21 cellular contexts compared by ENCODE assay signal in the genomic region with DNA sequence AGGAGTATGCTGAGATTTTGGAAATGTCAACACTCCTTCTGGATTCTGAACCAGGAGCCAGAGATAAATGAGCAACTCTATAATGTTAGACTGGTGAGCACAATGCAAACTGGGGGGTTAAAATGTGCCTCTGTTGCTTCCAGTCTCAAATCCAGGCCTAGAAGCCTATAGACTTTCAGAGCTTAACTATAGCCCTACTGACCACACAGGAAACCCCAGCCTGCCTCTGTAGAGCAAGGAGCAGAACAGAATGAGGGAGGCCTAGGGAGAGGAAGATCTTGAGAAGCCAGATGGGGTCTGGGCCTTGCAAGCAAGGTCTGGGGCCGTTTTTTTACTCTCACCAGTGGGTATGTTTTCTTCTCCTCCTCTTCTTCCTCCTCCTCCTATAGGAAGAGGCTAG.
A peak's percentile ranks its signal among the peaks of the same experiment; 100 is the strongest.
DNase-seq lines count a peak whose midpoint lies in the region; ATAC-seq, FAIRE-seq and TF ChIP-seq lines count a peak whose summit lies in the region.
"Had no signal": no experiment of that assay in that cellular context is flagged by ENCODE, and none has a peak within 500 bp of the region (broad histone marks: within the 10 kb centered on the region; RNA-seq: fewer than 3 reads in every experiment).

No MANE protein-coding gene starts in this region.

- ATAC-seq in GM23338 (no peak), PC-3 (no peak), left colon (no peak)
- ATAC-seq: activated CD4-positive, alpha-beta T cell treated with anti-CD3 and anti-CD28 coated beads for 36 hours; gastrocnemius medialis; sciatic nerve had no signal

- H3F3A ChIP-seq in GM23338 (replicated peaks; ENCODE audit: low read depth): no peaks in the 10 kb centered on the region
- no peaks in the 10 kb centered on the region for H3F3A ChIP-seq in PC-3 (ENCODE audit: low read length, unreplicated experiment)

- H3K4me3 ChIP-seq in BLaER1: no peak overlapping the region
- H3K4me3 ChIP-seq in GM23338: no peak overlapping the region
- H3K4me3 ChIP-seq in PC-3 (ENCODE audit: low read length): no peak overlapping the region
- H3K4me3 ChIP-seq in keratinocyte (ENCODE audit: control insufficient read depth in 2 of 3, extremely low read depth in 1 of 3, insufficient read depth in 2 of 3, low read depth in 1 of 3, low read length in 3 of 3): no peak overlapping the region
- H3K4me3 ChIP-seq: gastrocnemius medialis, MG63, tibial artery had no signal

- dilution Hi-C loops in keratinocyte (cut with MboI; ENCODE audit: extremely low pct_ligation_motif_present, low sequenced_read_pairs): no loop called here

- DNase-seq in GM23338 (ENCODE audit: low spot score) (peak; percentile 6), PC-3 (no peak), keratinocyte (ENCODE audit: low read depth, low spot score) (no peak), AML-193 (lab: John Stamatoyannopoulos, UW) (no peak), C1 segment of cervical spinal cord (lab: John Stamatoyannopoulos, UW) (no peak), left colon (no peak)
- no peak for DNase-seq in stimulated activated naive CD4-positive, alpha-beta T cell (lab: John Stamatoyannopoulos, UW)
- DNase-seq: activated CD4-positive, alpha-beta T cell treated with anti-CD3 and anti-CD28 coated beads for 36 hours; activated naive CD8-positive, alpha-beta T cell treated with anti-CD3 and anti-CD28 coated beads for 36 hours; effector memory CD4-positive, alpha-beta T cell; gastrocnemius medialis; MG63; NCI-H2029 treated with DMSO at 0.1 percent for 48 hours; NCI-H524 treated with DMSO at 0.1 percent for 48 hours; SHP77; stimulated activated CD4-positive, alpha-beta T cell treated with anti-CD3 and anti-CD28 coated beads, Interleukin-4, amount 100 ng/mL, for 1 hour; tibial artery had no signal

- H4K20me1 ChIP-seq in BLaER1 (no peaks in the 10 kb centered on the region), GM23338 (replicated peaks; ENCODE audit: insufficient read depth) (no peaks in the 10 kb centered on the region), PC-3 (ENCODE audit: low read length) (no peaks in the 10 kb centered on the region), keratinocyte (ENCODE audit: control insufficient read depth, extremely low read depth, insufficient read depth, low read length) (no peaks in the 10 kb centered on the region)

- no peaks in the 10 kb centered on the region for H3K9me1 ChIP-seq in keratinocyte (ENCODE audit: control insufficient read depth, extremely low read depth, insufficient read depth, low read length)

- H3K4me1 Mint-ChIP-seq in GM23338: no peaks in the 10 kb centered on the region
- H3K4me1 Mint-ChIP-seq: activated CD4-positive, alpha-beta T cell treated with anti-CD3 and anti-CD28 coated beads for 36 hours; activated naive CD8-positive, alpha-beta T cell treated with anti-CD3 and anti-CD28 coated beads for 36 hours; B cell had no signal

- intact Hi-C loops in PC-3 (cut with micrococcal nuclease): no loop called here
- intact Hi-C loops in left colon (cut with DNase I, micrococcal nuclease): no loop called here

- H2AFZ ChIP-seq in GM23338 (peak overlapping the region; percentile 86), PC-3 (ENCODE audit: low read length) (peak overlapping the region; percentile 46; the same call in 1 of the 2 replicates), keratinocyte (ENCODE audit: control insufficient read depth, low read length) (peak overlapping the region; percentile 33)

- no peaks in the 10 kb centered on the region for H3K9me3 Mint-ChIP-seq in GM23338
- H3K9me3 Mint-ChIP-seq: activated naive CD8-positive, alpha-beta T cell treated with anti-CD3 and anti-CD28 coated beads for 36 hours had no signal

- H3K9me2 ChIP-seq in GM23338 (ENCODE audit: insufficient read depth) (no peaks in the 10 kb centered on the region), PC-3 (replicated peaks; ENCODE audit: low read length) (no peaks in the 10 kb centered on the region)

- peaks cover 31% of the 10 kb centered on the region for H3K4me1 ChIP-seq in BLaER1
- 0 out of 2 replicates have a peak, but pooled peaks cover 3% of the 10 kb centered on the region for H3K4me1 ChIP-seq in GM23338 (ENCODE audit: insufficient read depth)
- H3K4me1 ChIP-seq in PC-3 (ENCODE audit: insufficient read depth, low read length): no peaks in the 10 kb centered on the region
- H3K4me1 ChIP-seq in keratinocyte (ENCODE audit: control insufficient read depth, extremely low read depth, insufficient read depth, low read length): no peaks in the 10 kb centered on the region
- H3K4me1 ChIP-seq: gastrocnemius medialis, tibial artery had no signal

- BruUV-seq in PC-3 (replicated peaks; lab: Mats Ljungman, UMichigan): no TSS peak

- FAIRE-seq in keratinocyte (lab: Jason Lieb, UNC): no peak

- TF ChIP-seq CTCF in GM23338 (conservative IDR thresholded peaks at IDR 0.05; ENCODE audit: low read depth in 2 of 2) (no peak), PC-3 (conservative IDR thresholded peaks at IDR 0.05; ENCODE audit: low read depth, low read length) (no peak), keratinocyte (optimal IDR thresholded peaks at IDR 0.05 in 1 of 3, IDR thresholded peaks at IDR 0.05 in 1 of 3, conservative IDR thresholded peaks at IDR 0.05 in 1 of 3; ENCODE audit: extremely low read depth in 1 of 3, insufficient read depth in 2 of 3, low read length in 3 of 3) (no peak)

- peak overlapping the region; percentile 40 for H3K4me2 ChIP-seq in BLaER1
- H3K4me2 ChIP-seq in GM23338: no peak overlapping the region
- H3K4me2 ChIP-seq in PC-3 (ENCODE audit: low read length): no peak overlapping the region
- H3K4me2 ChIP-seq in keratinocyte (ENCODE audit: control insufficient read depth, extremely low read depth, insufficient read depth, low read depth, low read length): no peak overlapping the region

- POLR2A ChIA-PET in PC-3 (lab: Charles Lee; ENCODE audit: unreplicated experiment): interaction anchor here (0.6 kb wide), 1 partner anchor 1144 kb away, joined by 9 read pairs; no protein-coding TSS in a partner anchor

- H3K27me3 ChIP-seq in BLaER1: no peaks in the 10 kb centered on the region
- no peaks in the 10 kb centered on the region for H3K27me3 ChIP-seq in GM23338 (ENCODE audit: insufficient read depth)
- no peaks in the 10 kb centered on the region for H3K27me3 ChIP-seq in PC-3 (ENCODE audit: low read length)
- H3K27me3 ChIP-seq in keratinocyte (ENCODE audit: control insufficient read depth, extremely low read depth, insufficient read depth, low read length): no peaks in the 10 kb centered on the region
- H3K27me3 ChIP-seq: gastrocnemius medialis, MG63, neutrophil, tibial artery had no signal

- H3K9ac ChIP-seq in BLaER1 (no peak overlapping the region), PC-3 (ENCODE audit: low read length) (no peak overlapping the region), keratinocyte (ENCODE audit: control insufficient read depth, extremely low read depth, insufficient read depth, low read length) (no peak overlapping the region)

- H3K27ac Mint-ChIP-seq in GM23338: no peak overlapping the region
- H3K27ac Mint-ChIP-seq: activated CD4-positive, alpha-beta T cell treated with anti-CD3 and anti-CD28 coated beads for 36 hours; activated naive CD8-positive, alpha-beta T cell treated with anti-CD3 and anti-CD28 coated beads for 36 hours; B cell had no signal

- H3K79me2 ChIP-seq in GM23338 (replicated peaks; ENCODE audit: insufficient read depth) (no peaks in the 10 kb centered on the region), PC-3 (ENCODE audit: low read length) (no peaks in the 10 kb centered on the region), keratinocyte (ENCODE audit: control insufficient read depth, insufficient read depth, low read length) (no peaks in the 10 kb centered on the region)

- H3K27ac ChIP-seq in BLaER1 (no peak overlapping the region), GM23338 (ENCODE audit: low read depth) (no peak overlapping the region), PC-3 (ENCODE audit: low read length) (no peak overlapping the region), keratinocyte (ENCODE audit: control insufficient read depth, insufficient read depth, low read length) (no peak overlapping the region)
- H3K27ac ChIP-seq: gastrocnemius medialis, neutrophil, tibial artery had no signal

- peaks cover 14% of the 10 kb centered on the region for H3K9me3 ChIP-seq in BLaER1
- no peaks in the 10 kb centered on the region; the same call in 1 of the 2 replicates for H3K9me3 ChIP-seq in PC-3 (ENCODE audit: low read length)
- no peaks in the 10 kb centered on the region for H3K9me3 ChIP-seq in keratinocyte (ENCODE audit: control insufficient read depth, low read depth, low read length)
- H3K9me3 ChIP-seq: gastrocnemius medialis, MG63, neutrophil, tibial artery had no signal

- no peak overlapping the region for H3K4me3 Mint-ChIP-seq in GM23338
- H3K4me3 Mint-ChIP-seq: activated CD4-positive, alpha-beta T cell treated with anti-CD3 and anti-CD28 coated beads for 36 hours; activated naive CD8-positive, alpha-beta T cell treated with anti-CD3 and anti-CD28 coated beads for 36 hours; B cell had no signal

- H3K36me3 ChIP-seq in BLaER1 (no peaks in the 10 kb centered on the region), GM23338 (ENCODE audit: insufficient read depth) (no peaks in the 10 kb centered on the region), PC-3 (ENCODE audit: low read depth, low read length) (no peaks in the 10 kb centered on the region), keratinocyte (ENCODE audit: control insufficient read depth in 2 of 2, extremely low read depth in 1 of 2, insufficient read depth in 2 of 2, low read length in 2 of 2) (no peaks in the 10 kb centered on the region)
- H3K36me3 ChIP-seq: gastrocnemius medialis, MG63, neutrophil, tibial artery had no signal

- CTCF ChIA-PET in PC-3 (lab: Charles Lee): no interaction called here

- H3K36me3 Mint-ChIP-seq in GM23338 (ENCODE audit: low read depth): no peaks in the 10 kb centered on the region
- H3K36me3 Mint-ChIP-seq: activated naive CD8-positive, alpha-beta T cell treated with anti-CD3 and anti-CD28 coated beads for 36 hours had no signal

- H3K27me3 Mint-ChIP-seq in GM23338 (ENCODE audit: insufficient read depth, low read depth, poor library complexity): peaks cover 2% of the 10 kb centered on the region
- H3K27me3 Mint-ChIP-seq: activated CD4-positive, alpha-beta T cell treated with anti-CD3 and anti-CD28 coated beads for 36 hours; activated naive CD8-positive, alpha-beta T cell treated with anti-CD3 and anti-CD28 coated beads for 36 hours; B cell had no signal

TF ChIP-seq in GM23338, 12 proteins besides CTCF, POLR2A, EP300 and RAD21 (continues in another document):
- TF ChIP-seq JUNB (IDR thresholded peaks at IDR 0.05; ENCODE audit: unreplicated experiment) (no peak), ZNF114 (CRISPR knock-in tag; IDR thresholded peaks at IDR 0.05) (no peak), NANOG (IDR thresholded peaks at IDR 0.05; ENCODE audit: borderline replicate concordance) (no peak)

Comparison
In these comparisons a context has a peak if more than half of its experiments do, and no peak if none do; other contexts are left out.
1. H2AFZ ChIP-seq: peak in every context shown above with its lines; median percentile 86 in GM23338; 46 in PC-3; 33 in keratinocyte.